ENCODE assay signal across 9 cellular contexts in genomic region chr16:69848635-69849545, GRCh38.
DNase-seq lines count a peak whose midpoint lies in the region; ATAC-seq, FAIRE-seq and TF ChIP-seq lines count a peak whose summit lies in the region.
"Had no signal": no experiment of that assay in that cellular context is flagged by ENCODE, and none has a peak within 500 bp of the region (broad histone marks: within the 10 kb centered on the region; RNA-seq: fewer than 3 reads in every experiment).

No MANE protein-coding gene starts in this region.

- no peak overlapping the region for H3K27ac ChIP-seq in K562 (ENCODE audit: extremely low read depth, low read depth, low read length)

- TF ChIP-seq EP300 in K562 (IDR thresholded peaks at IDR 0.05; ENCODE audit: low read length), result no peak

- no peaks in the 10 kb centered on the region for H3K9me1 ChIP-seq in K562 (ENCODE audit: control insufficient read depth, insufficient read depth, low read length)

- H3K9ac ChIP-seq in K562 (ENCODE audit: insufficient read depth in 1 of 2, low read depth in 2 of 2, low read length in 2 of 2), result no peak overlapping the region

- H3K4me2 ChIP-seq in K562 (ENCODE audit: insufficient read depth, low read length), result no peak overlapping the region

- intact Hi-C loops in K562 (cut with micrococcal nuclease) (no loop called here), left ventricle myocardium superior (cut with micrococcal nuclease) (no loop called here)

- POLR2A ChIA-PET in K562 (lab: Yijun Ruan, JAX), result no interaction called here

- H3K4me3 ChIP-seq in K562 (no peak overlapping the region), retinal pigment epithelial cell (ENCODE audit: low read length) (no peak overlapping the region)

- no peak overlapping the region for H2AFZ ChIP-seq in K562 (ENCODE audit: low read depth, low read length)

- peaks cover 2% of the 10 kb centered on the region; the same call in 1 of the 3 replicates for H3K36me3 ChIP-seq in K562 (ENCODE audit: control insufficient read depth, insufficient read depth, low read length)

- BruUV-seq in K562 (replicated peaks; lab: Mats Ljungman, UMichigan), result no TSS peak

- in situ Hi-C loops in K562 (cut with MboI), result no loop called here

- H3K4me1 ChIP-seq in K562 (replicated peaks in 1 of 2; ENCODE audit: control insufficient read depth in 2 of 2, insufficient read depth in 2 of 2, low read length in 2 of 2), result no peaks in the 10 kb centered on the region

- TF ChIP-seq CTCF in K562 (IDR thresholded peaks at IDR 0.05 in 2 of 3, conservative IDR thresholded peaks at IDR 0.05 in 1 of 3; ENCODE audit: insufficient read depth in 2 of 3, low read depth in 1 of 3, low read length in 3 of 3), result no peak
- no peak for TF ChIP-seq CTCF in retinal pigment epithelial cell (conservative IDR thresholded peaks at IDR 0.05; ENCODE audit: low read depth, low read length)

- CTCF ChIA-PET in K562 (lab: Yijun Ruan, JAX; ENCODE audit: low intra/inter-chr PET ratio), result no interaction called here

- no peaks in the 10 kb centered on the region for H4K20me1 ChIP-seq in K562 (replicated peaks; ENCODE audit: control insufficient read depth, insufficient read depth, low read length)

- H3K9me3 ChIP-seq in K562 (replicated peaks; ENCODE audit: control insufficient read depth, insufficient read depth, low read depth, low read length), result no peaks in the 10 kb centered on the region

- TF ChIP-seq RAD21 in K562 (CRISPR knock-in tag; conservative IDR thresholded peaks at IDR 0.05 in 1 of 2, IDR thresholded peaks at IDR 0.05 in 1 of 2), result no peak

- no peaks in the 10 kb centered on the region for H3K79me2 ChIP-seq in K562 (ENCODE audit: control insufficient read depth, insufficient read depth, low read length)

- FAIRE-seq in K562 (lab: Jason Lieb, UNC) (no peak), urothelium cell line (lab: Jason Lieb, UNC) (no peak)

- 77% methylated on average over 8 of the region's 8 CpGs for WGBS in K562 (ENCODE audit: insufficient coverage, low coverage, missing lambda C conversion rate)

- ATAC-seq in K562 (no peak), left ventricle myocardium superior (peak; percentile 99)

- no peak for TF ChIP-seq POLR2A in K562 (conservative IDR thresholded peaks at IDR 0.05)

- H3K27me3 ChIP-seq in K562 (ENCODE audit: control insufficient read depth in 2 of 2, insufficient read depth in 2 of 2, low read length in 2 of 2), result no peaks in the 10 kb centered on the region

- DNase-seq in EL (peak; percentile 95), K562 (ENCODE audit: extremely low read depth in 1 of 4, low spot score in 3 of 4) (no peak), left ventricle myocardium superior (peak; percentile 87), retinal pigment epithelial cell (ENCODE audit: low read depth) (peak; percentile 34), urothelium cell line (ENCODE audit: low spot score) (no peak), T-helper 1 cell (no peak), NCI-H510A treated with DMSO at 0.1 percent for 48 hours (lab: John Stamatoyannopoulos, UW) (no peak)
- DNase-seq in activated CD8-positive, alpha-beta memory T cell treated with anti-CD3 and anti-CD28 coated beads, Interleukin-2, amount 50 U/mL, for 4 hours, result no peak
- DNase-seq: GDM1 had no signal

TF ChIP-seq in K562, 482 proteins besides CTCF, POLR2A, EP300 and RAD21:
- TF ChIP-seq ZNF24 (IDR thresholded peaks at IDR 0.05) (peak; percentile 88), HNRNPUL1 (IDR thresholded peaks at IDR 0.05; ENCODE audit: low read length) (no peak), HES1 (IDR thresholded peaks at IDR 0.05; ENCODE audit: low read depth) (no peak)

Comparison
In these comparisons a context has a peak if more than half of its experiments do, and no peak if none do; other contexts are left out.
1. DNase-seq: peak in EL (single experiment), left ventricle myocardium superior (single experiment) and retinal pigment epithelial cell (single experiment); none in K562 (0 of 4), urothelium cell line (single experiment), T-helper 1 cell (0 of 5), activated CD8-positive, alpha-beta memory T cell treated with anti-CD3 and anti-CD28 coated beads, Interleukin-2, amount 50 U/mL, for 4 hours (single experiment) and NCI-H510A treated with DMSO at 0.1 percent for 48 hours (single experiment).